Comparison of ENCODE assay signal across 20 cellular contexts in genomic region chr1:61496501-61496900, GRCh38.
DNase-seq lines count a peak whose midpoint lies in the region; ATAC-seq and TF ChIP-seq lines count a peak whose summit lies in the region.
"Had no signal": no experiment of that assay in that cellular context is flagged by ENCODE, and none has a peak within 500 bp of the region (broad histone marks: within the 10 kb centered on the region; RNA-seq: fewer than 3 reads in every experiment).

No MANE protein-coding gene starts in this region.

- DNase-seq in A172 (ENCODE audit: low spot score) (peak; percentile 21), HT1080 (ENCODE audit: low read depth) (peak; percentile 40), brain microvascular endothelial cell (peak; percentile 38), cardiac muscle cell (ENCODE audit: low read depth in 1 of 2, low spot score in 1 of 2) (peak; percentile 14 to 82), midbrain (lab: John Stamatoyannopoulos, UW) (no peak), medulla oblongata (ENCODE audit: extremely low spot score) (no peak), CD1c-positive myeloid dendritic cell (ENCODE audit: extremely low spot score) (no peak)
- DNase-seq: activated CD8-positive, alpha-beta memory T cell treated with anti-CD3 and anti-CD28 coated beads for 24 hours; activated T-cell treated with anti-CD3 and anti-CD28 coated beads, Interleukin-2, amount 50 U/mL, for 72 hours; NCI-H1092; NCI-H2029 treated with DMSO at 0.1 percent for 48 hours; SJCRH30; stimulated activated naive CD4-positive, alpha-beta T cell; T-helper 17 cell; transverse colon had no signal

- TF ChIP-seq CTCF in brain microvascular endothelial cell (IDR thresholded peaks at IDR 0.05; ENCODE audit: low read depth, low read length, missing control alignments) (no peak), cardiac muscle cell (IDR thresholded peaks at IDR 0.05; ENCODE audit: low read depth, low read length) (no peak)

- H3K4me3 ChIP-seq in brain microvascular endothelial cell (ENCODE audit: low read depth, low read length) (no peak overlapping the region), cardiac muscle cell (no peak overlapping the region)
- H3K4me3 ChIP-seq: GM23338, K562, SJCRH30, transverse colon had no signal

- H3K36me3 ChIP-seq in brain microvascular endothelial cell (replicated peaks) (no peaks in the 10 kb centered on the region), cardiac muscle cell (no peaks in the 10 kb centered on the region)
- H3K36me3 ChIP-seq: SJCRH30, transverse colon had no signal

- peaks cover 10% of the 10 kb centered on the region for H3K4me1 ChIP-seq in cardiac muscle cell (ENCODE audit: low read depth)
- H3K4me1 ChIP-seq: SJCRH30 had no signal

- no peaks in the 10 kb centered on the region for H3K9me3 ChIP-seq in cardiac muscle cell (ENCODE audit: low read depth)
- H3K9me3 ChIP-seq: SJCRH30, transverse colon had no signal

- no peak for ATAC-seq in GM18519 (IDR thresholded peaks at IDR 0.05; ENCODE audit: low FRiP score, unreplicated experiment)
- ATAC-seq: activated naive CD4-positive, alpha-beta T cell treated with anti-CD3 and anti-CD28 coated beads, Interleukin-2, amount 50 U/mL, for 72 hours; activated T-cell treated with anti-CD3 and anti-CD28 coated beads, Interleukin-2, amount 50 U/mL, for 72 hours; GM23338; K562; T-helper 17 cell; WTC11 had no signal

- in situ Hi-C loops in brain microvascular endothelial cell (cut with HindIII; ENCODE audit: low pct_ligation_motif_present, low sequenced_read_pairs): no loop called here

- no peak overlapping the region for H3K27ac ChIP-seq in brain microvascular endothelial cell
- H3K27ac ChIP-seq in cardiac muscle cell: peak overlapping the region; percentile 56
- H3K27ac ChIP-seq: SJCRH30, transverse colon had no signal

- H3K27me3 ChIP-seq in brain microvascular endothelial cell (replicated peaks): no peaks in the 10 kb centered on the region
- no peaks in the 10 kb centered on the region for H3K27me3 ChIP-seq in cardiac muscle cell
- H3K27me3 ChIP-seq: SJCRH30, transverse colon had no signal

Comparison
In these comparisons a context has a peak if more than half of its experiments do, and no peak if none do; other contexts are left out.
1. DNase-seq: peak in A172 (single experiment), HT1080 (single experiment), brain microvascular endothelial cell (single experiment) and cardiac muscle cell (2 of 2); none in midbrain (single experiment), medulla oblongata (single experiment) and CD1c-positive myeloid dendritic cell (single experiment).